In the genomic region with DNA sequence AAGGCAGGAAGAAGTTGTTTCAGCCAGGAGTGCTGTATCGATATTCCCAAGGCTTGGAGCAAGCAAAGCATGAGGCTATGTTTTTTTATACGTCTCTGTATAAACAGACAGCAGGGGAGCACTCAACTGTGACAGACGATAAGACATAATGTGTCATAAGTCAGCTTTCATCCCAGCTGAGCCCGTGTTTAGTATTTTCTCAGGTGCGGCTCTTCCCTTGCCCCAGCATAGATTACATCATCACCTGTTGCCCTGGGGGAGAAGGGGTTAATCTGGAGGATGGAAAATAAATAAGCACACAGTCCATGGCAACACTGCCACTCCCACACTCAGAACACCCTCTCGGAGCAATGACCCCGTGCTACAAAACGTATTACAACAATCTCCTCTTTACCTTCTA, we compare ENCODE assay signal across 1 cellular context.
TF ChIP-seq lines count a peak whose summit lies in the region.

No MANE protein-coding gene starts in this region.

TF ChIP-seq in H1, 55 proteins besides CTCF, POLR2A, EP300 and RAD21 (continued from another document):
- TF ChIP-seq, protein P1, sequence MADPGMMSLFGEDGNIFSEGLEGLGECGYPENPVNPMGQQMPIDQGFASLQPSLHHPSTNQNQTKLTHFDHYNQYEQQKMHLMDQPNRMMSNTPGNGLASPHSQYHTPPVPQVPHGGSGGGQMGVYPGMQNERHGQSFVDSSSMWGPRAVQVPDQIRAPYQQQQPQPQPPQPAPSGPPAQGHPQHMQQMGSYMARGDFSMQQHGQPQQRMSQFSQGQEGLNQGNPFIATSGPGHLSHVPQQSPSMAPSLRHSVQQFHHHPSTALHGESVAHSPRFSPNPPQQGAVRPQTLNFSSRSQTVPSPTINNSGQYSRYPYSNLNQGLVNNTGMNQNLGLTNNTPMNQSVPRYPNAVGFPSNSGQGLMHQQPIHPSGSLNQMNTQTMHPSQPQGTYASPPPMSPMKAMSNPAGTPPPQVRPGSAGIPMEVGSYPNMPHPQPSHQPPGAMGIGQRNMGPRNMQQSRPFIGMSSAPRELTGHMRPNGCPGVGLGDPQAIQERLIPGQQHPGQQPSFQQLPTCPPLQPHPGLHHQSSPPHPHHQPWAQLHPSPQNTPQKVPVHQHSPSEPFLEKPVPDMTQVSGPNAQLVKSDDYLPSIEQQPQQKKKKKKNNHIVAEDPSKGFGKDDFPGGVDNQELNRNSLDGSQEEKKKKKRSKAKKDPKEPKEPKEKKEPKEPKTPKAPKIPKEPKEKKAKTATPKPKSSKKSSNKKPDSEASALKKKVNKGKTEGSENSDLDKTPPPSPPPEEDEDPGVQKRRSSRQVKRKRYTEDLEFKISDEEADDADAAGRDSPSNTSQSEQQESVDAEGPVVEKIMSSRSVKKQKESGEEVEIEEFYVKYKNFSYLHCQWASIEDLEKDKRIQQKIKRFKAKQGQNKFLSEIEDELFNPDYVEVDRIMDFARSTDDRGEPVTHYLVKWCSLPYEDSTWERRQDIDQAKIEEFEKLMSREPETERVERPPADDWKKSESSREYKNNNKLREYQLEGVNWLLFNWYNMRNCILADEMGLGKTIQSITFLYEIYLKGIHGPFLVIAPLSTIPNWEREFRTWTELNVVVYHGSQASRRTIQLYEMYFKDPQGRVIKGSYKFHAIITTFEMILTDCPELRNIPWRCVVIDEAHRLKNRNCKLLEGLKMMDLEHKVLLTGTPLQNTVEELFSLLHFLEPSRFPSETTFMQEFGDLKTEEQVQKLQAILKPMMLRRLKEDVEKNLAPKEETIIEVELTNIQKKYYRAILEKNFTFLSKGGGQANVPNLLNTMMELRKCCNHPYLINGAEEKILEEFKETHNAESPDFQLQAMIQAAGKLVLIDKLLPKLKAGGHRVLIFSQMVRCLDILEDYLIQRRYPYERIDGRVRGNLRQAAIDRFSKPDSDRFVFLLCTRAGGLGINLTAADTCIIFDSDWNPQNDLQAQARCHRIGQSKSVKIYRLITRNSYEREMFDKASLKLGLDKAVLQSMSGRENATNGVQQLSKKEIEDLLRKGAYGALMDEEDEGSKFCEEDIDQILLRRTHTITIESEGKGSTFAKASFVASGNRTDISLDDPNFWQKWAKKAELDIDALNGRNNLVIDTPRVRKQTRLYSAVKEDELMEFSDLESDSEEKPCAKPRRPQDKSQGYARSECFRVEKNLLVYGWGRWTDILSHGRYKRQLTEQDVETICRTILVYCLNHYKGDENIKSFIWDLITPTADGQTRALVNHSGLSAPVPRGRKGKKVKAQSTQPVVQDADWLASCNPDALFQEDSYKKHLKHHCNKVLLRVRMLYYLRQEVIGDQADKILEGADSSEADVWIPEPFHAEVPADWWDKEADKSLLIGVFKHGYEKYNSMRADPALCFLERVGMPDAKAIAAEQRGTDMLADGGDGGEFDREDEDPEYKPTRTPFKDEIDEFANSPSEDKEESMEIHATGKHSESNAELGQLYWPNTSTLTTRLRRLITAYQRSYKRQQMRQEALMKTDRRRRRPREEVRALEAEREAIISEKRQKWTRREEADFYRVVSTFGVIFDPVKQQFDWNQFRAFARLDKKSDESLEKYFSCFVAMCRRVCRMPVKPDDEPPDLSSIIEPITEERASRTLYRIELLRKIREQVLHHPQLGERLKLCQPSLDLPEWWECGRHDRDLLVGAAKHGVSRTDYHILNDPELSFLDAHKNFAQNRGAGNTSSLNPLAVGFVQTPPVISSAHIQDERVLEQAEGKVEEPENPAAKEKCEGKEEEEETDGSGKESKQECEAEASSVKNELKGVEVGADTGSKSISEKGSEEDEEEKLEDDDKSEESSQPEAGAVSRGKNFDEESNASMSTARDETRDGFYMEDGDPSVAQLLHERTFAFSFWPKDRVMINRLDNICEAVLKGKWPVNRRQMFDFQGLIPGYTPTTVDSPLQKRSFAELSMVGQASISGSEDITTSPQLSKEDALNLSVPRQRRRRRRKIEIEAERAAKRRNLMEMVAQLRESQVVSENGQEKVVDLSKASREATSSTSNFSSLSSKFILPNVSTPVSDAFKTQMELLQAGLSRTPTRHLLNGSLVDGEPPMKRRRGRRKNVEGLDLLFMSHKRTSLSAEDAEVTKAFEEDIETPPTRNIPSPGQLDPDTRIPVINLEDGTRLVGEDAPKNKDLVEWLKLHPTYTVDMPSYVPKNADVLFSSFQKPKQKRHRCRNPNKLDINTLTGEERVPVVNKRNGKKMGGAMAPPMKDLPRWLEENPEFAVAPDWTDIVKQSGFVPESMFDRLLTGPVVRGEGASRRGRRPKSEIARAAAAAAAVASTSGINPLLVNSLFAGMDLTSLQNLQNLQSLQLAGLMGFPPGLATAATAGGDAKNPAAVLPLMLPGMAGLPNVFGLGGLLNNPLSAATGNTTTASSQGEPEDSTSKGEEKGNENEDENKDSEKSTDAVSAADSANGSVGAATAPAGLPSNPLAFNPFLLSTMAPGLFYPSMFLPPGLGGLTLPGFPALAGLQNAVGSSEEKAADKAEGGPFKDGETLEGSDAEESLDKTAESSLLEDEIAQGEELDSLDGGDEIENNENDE (IDR thresholded peaks at IDR 0.05; ENCODE audit: insufficient replicate concordance, low read length): no peak
- no peak for TF ChIP-seq SRF (IDR thresholded peaks at IDR 0.05; ENCODE audit: low read depth, low read length)
- TF ChIP-seq JUN (IDR thresholded peaks at IDR 0.05; ENCODE audit: low read depth, low read length): no peak
- TF ChIP-seq SUZ12 (IDR thresholded peaks at IDR 0.05; ENCODE audit: low read length): no peak
- TF ChIP-seq BCL11A (IDR thresholded peaks at IDR 0.05; ENCODE audit: low read depth in 2 of 2, low read length in 2 of 2): no peak
- no peak for TF ChIP-seq EGR1 (IDR thresholded peaks at IDR 0.05; ENCODE audit: borderline replicate concordance, low read depth, low read length)
- TF ChIP-seq CBX8 (IDR thresholded peaks at IDR 0.05; ENCODE audit: borderline replicate concordance, low read depth, low read length): no peak
- no peak for TF ChIP-seq SIN3A (conservative IDR thresholded peaks at IDR 0.05 in 1 of 2, IDR thresholded peaks at IDR 0.05 in 1 of 2; ENCODE audit: low read depth in 1 of 2, low read length in 2 of 2)
- TF ChIP-seq SP4 (IDR thresholded peaks at IDR 0.05; ENCODE audit: low read length): no peak
- TF ChIP-seq FOSL1 (IDR thresholded peaks at IDR 0.05; ENCODE audit: insufficient read depth, low read depth, low read length): no peak
- TF ChIP-seq GABPA (IDR thresholded peaks at IDR 0.05; ENCODE audit: borderline replicate concordance, insufficient read depth, low read length): no peak
- TF ChIP-seq SIX5 (IDR thresholded peaks at IDR 0.05; ENCODE audit: low read depth, low read length): no peak
- no peak for TF ChIP-seq KDM5A (IDR thresholded peaks at IDR 0.05; ENCODE audit: low read length)
